Comparison of ENCODE assay signal across 9 cellular contexts in genomic region chr1:175154595-175155472, GRCh38. TPM values are rescaled to one million over a fixed set of nuclear protein-coding genes. Genes with fewer than 3 reads are reported as not detected.
DNase-seq lines count a peak whose midpoint lies in the region; ATAC-seq and TF ChIP-seq lines count a peak whose summit lies in the region.
"Had no signal": no experiment of that assay in that cellular context is flagged by ENCODE, and none has a peak within 500 bp of the region (broad histone marks: within the 10 kb centered on the region; RNA-seq: fewer than 3 reads in every experiment).

No MANE protein-coding gene starts in this region.

- WGBS in lung, 2 donors, result 24 to 26% methylated on average over 11 of the region's 11 CpGs

- no peak overlapping the region for H3K27ac ChIP-seq in colonic mucosa
- no peak overlapping the region for H3K27ac ChIP-seq in lung (ENCODE audit: low read depth in 1 of 2, low read length in 1 of 2)

- H3K9me3 Mint-ChIP-seq in HFFc6, result no peaks in the 10 kb centered on the region
- H3K9me3 Mint-ChIP-seq: activated naive CD4-positive, alpha-beta T cell treated with anti-CD3 and anti-CD28 coated beads, Interleukin-2, amount 50 U/mL, for 24 hours had no signal

- H3K27ac Mint-ChIP-seq in HFFc6, result no peak overlapping the region
- H3K27ac Mint-ChIP-seq: activated naive CD4-positive, alpha-beta T cell treated with anti-CD3 and anti-CD28 coated beads, Interleukin-2, amount 50 U/mL, for 24 hours had no signal

- H3K9ac ChIP-seq in colonic mucosa (ENCODE audit: low read depth in 2 of 2, low read length in 2 of 2), result no peak overlapping the region

- TF ChIP-seq CTCF in HFFc6 (IDR thresholded peaks at IDR 0.05) (peak; percentile 96), colonic mucosa (IDR thresholded peaks at IDR 0.05) (peak; percentile 90), lung (IDR thresholded peaks at IDR 0.05; ENCODE audit: control extremely low read depth, extremely low read depth) (peak; percentile 92)

- H3K9me3 ChIP-seq in colonic mucosa, result no peaks in the 10 kb centered on the region
- no peaks in the 10 kb centered on the region for H3K9me3 ChIP-seq in lung (ENCODE audit: control insufficient read depth in 2 of 2, insufficient read depth in 1 of 2, low read length in 1 of 2)

- peaks cover 15% of the 10 kb centered on the region for H3K4me1 Mint-ChIP-seq in HFFc6 (ENCODE audit: low read depth)

- peaks cover 10% of the 10 kb centered on the region for H3K27me3 Mint-ChIP-seq in HFFc6 (ENCODE audit: insufficient read depth)

- H3K27me3 ChIP-seq in colonic mucosa, result no peaks in the 10 kb centered on the region
- H3K27me3 ChIP-seq in lung (ENCODE audit: control insufficient read depth, insufficient read depth), result no peaks in the 10 kb centered on the region

- DNase-seq in DMS 273 treated with DMSO at 0.1 percent for 48 hours (lab: John Stamatoyannopoulos, UW) (peak; percentile 1), HFFc6 (peak; percentile 15), NCI-H446 (lab: John Stamatoyannopoulos, UW) (peak; percentile 68 to 80), colonic mucosa (peak; percentile 81), lung (ENCODE audit: low spot score) (peak; percentile 73)
- peak; percentile 66 to 82 for DNase-seq in activated CD4-positive, alpha-beta T cell treated with anti-CD3 and anti-CD28 coated beads for 4 hours
- peak; percentile 41 to 52 for DNase-seq in stimulated activated CD8-positive, alpha-beta memory T cell treated with anti-CD3 and anti-CD28 coated beads, Interleukin-15, amount 100 ng/mL, for 4 hours (ENCODE audit: low read depth in 2 of 2)

- no peaks in the 10 kb centered on the region for H3K36me3 Mint-ChIP-seq in HFFc6 (ENCODE audit: low read depth)

- ATAC-seq in lung (ENCODE audit: insufficient read depth, low FRiP score) (no peak), GM19467 (IDR thresholded peaks at IDR 0.05; ENCODE audit: unreplicated experiment) (no peak)

- H3K4me3 ChIP-seq in colonic mucosa (no peak overlapping the region), lung (no peak overlapping the region)

- intact Hi-C loops in colonic mucosa (cut with DNase I), result no loop called here

- H3K36me3 ChIP-seq in colonic mucosa (no peaks in the 10 kb centered on the region), lung (ENCODE audit: control insufficient read depth in 2 of 2, insufficient read depth in 2 of 2, low read length in 2 of 2) (peaks cover 7 to 8% of the 10 kb centered on the region in 2 donors)

- no peak overlapping the region for H3K4me3 Mint-ChIP-seq in HFFc6
- H3K4me3 Mint-ChIP-seq: activated naive CD4-positive, alpha-beta T cell treated with anti-CD3 and anti-CD28 coated beads, Interleukin-2, amount 50 U/mL, for 24 hours had no signal

- H3K4me1 ChIP-seq in colonic mucosa (no peaks in the 10 kb centered on the region), lung (ENCODE audit: control insufficient read depth in 2 of 2, insufficient read depth in 2 of 2, low read length in 2 of 2) (no peaks in the 10 kb centered on the region)

RNA-seq across cellular contexts. Expression of gene KIAA0040, which starts 37.7 kb away (rescaled TPM):
- total RNA-seq in HFFc6 (2021; fragmentation: NEBNext Ultra II Directional; extraction: Animal tissue kit (Norgen Biotek cat#: 25700)), result not detected
- total RNA-seq in colonic mucosa, result 10 to 100 TPM; 14.0 to 23.7 TPM
- total RNA-seq in lung, result 10 to 100 TPM; 23.9 to 35.1 TPM
- 10 to 100 TPM; 13.4 to 37.9 TPM for polyA plus RNA-seq in lung

Comparison
In these comparisons a context has a peak if more than half of its experiments do, and no peak if none do; other contexts are left out.
1. DNase-seq: peak in every context shown above with its lines; median percentile 81 in colonic mucosa; 74 in NCI-H446; 74 in activated CD4-positive, alpha-beta T cell treated with anti-CD3 and anti-CD28 coated beads for 4 hours; 73 in lung; 46 in stimulated activated CD8-positive, alpha-beta memory T cell treated with anti-CD3 and anti-CD28 coated beads, Interleukin-15, amount 100 ng/mL, for 4 hours; 15 in HFFc6; 1 in DMS 273 treated with DMSO at 0.1 percent for 48 hours.
2. RNA of gene KIAA0040, which starts 37.7 kb away (total RNA-seq): 23.9 to 35.1 TPM in lung and 14.0 to 23.7 TPM in colonic mucosa; not detected in HFFc6; every median in the first group is over 10 times any median in the second.
3. Peak in every context shown above with its lines, with median percentiles within 50 percentile points of each other: CTCF ChIP-seq.